In the genomic region with DNA sequence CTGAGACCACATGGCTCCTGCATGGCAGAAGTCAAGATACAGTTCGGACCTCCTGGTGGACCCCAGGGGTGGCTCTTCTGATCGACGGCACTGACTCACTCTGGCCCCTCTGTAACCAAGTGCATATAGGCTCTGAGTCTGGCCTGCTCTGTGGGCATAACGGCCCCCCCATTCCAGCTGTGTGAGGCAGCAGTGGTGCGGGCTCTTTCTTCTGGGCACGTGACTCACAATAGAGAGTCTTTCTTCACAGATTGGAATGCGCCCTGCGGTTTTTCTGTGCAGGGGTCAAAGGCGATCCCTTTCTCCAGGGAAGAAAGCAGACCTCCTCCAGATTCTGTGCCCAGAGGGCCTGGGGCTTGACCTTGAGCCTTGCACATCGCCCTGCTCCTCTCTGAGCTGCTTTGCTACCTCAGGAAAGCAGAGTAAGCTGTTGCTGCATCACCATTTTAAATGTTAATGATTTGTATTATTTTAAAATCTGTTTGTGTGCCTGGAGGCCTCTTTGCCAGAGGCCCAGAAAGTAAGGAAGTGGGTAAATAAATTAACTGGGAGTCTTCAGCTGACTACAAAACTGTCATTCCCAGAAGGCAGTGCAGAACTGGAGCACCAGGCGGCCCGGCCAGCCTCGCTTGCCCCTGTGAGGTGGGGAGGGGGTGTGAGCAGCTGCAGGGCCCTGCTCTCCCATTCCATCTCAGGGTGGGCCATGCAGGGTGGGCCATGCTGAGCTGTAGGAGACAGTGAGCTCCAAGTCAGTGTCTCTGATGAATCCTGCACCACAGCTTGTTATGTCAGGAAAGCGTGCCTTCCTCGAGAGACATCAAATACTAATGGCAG, we compare ENCODE assay signal across 1 cellular context.
A peak's percentile ranks its signal among the peaks of the same experiment; 100 is the strongest.
TF ChIP-seq lines count a peak whose summit lies in the region.

No MANE protein-coding gene starts in this region.

TF ChIP-seq in HepG2, 621 proteins besides CTCF, POLR2A, EP300 and RAD21 (continued from another document and continues in another):
- TF ChIP-seq ZNF646 (CRISPR knock-in tag; IDR thresholded peaks at IDR 0.05), result no peak
- 0 out of 2 replicates have a peak, but pooled peaks have one; percentile 13 for TF ChIP-seq ERF (CRISPR knock-in tag; IDR thresholded peaks at IDR 0.05)
- peak; percentile 71; the same call in 1 of the 2 replicates for TF ChIP-seq HNF4G (IDR thresholded peaks at IDR 0.05; ENCODE audit: borderline replicate concordance, low read depth, low read length)
- TF ChIP-seq HNF4G (CRISPR knock-in tag; IDR thresholded peaks at IDR 0.05; ENCODE audit: borderline replicate concordance, low read depth), result no peak
- TF ChIP-seq, protein P1, sequence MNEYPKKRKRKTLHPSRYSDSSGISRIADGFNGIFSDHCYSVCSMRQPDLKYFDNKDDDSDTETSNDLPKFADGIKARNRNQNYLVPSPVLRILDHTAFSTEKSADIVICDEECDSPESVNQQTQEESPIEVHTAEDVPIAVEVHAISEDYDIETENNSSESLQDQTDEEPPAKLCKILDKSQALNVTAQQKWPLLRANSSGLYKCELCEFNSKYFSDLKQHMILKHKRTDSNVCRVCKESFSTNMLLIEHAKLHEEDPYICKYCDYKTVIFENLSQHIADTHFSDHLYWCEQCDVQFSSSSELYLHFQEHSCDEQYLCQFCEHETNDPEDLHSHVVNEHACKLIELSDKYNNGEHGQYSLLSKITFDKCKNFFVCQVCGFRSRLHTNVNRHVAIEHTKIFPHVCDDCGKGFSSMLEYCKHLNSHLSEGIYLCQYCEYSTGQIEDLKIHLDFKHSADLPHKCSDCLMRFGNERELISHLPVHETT (CRISPR knock-in tag; conservative IDR thresholded peaks at IDR 0.05), result no peak
- TF ChIP-seq TERF1 (CRISPR knock-in tag; IDR thresholded peaks at IDR 0.05), result no peak
- TF ChIP-seq FOSL2 (CRISPR knock-in tag; IDR thresholded peaks at IDR 0.05), result peak; percentile 82
- TF ChIP-seq HDAC1 (CRISPR knock-in tag; IDR thresholded peaks at IDR 0.05), result peak; percentile 63
- TF ChIP-seq ZNF205 (CRISPR knock-in tag; IDR thresholded peaks at IDR 0.05), result no peak
- TF ChIP-seq CBX2 (IDR thresholded peaks at IDR 0.05; ENCODE audit: low read depth, low read length), result no peak
- no peak for TF ChIP-seq CBX2 (CRISPR knock-in tag; IDR thresholded peaks at IDR 0.05; ENCODE audit: low read depth)
- peak; percentile 32; the same call in 1 of the 2 replicates for TF ChIP-seq KDM2A (CRISPR knock-in tag; IDR thresholded peaks at IDR 0.05; ENCODE audit: borderline replicate concordance, low read depth)
- no peak for TF ChIP-seq RCOR2 (CRISPR knock-in tag; IDR thresholded peaks at IDR 0.05)
- peak; percentile 16; the same call in 1 of the 2 replicates for TF ChIP-seq MAZ (IDR thresholded peaks at IDR 0.05; ENCODE audit: borderline replicate concordance, low read depth, low read length)
- TF ChIP-seq MAZ (CRISPR knock-in tag; IDR thresholded peaks at IDR 0.05; ENCODE audit: low read depth), result no peak
- TF ChIP-seq PAXIP1 (CRISPR knock-in tag; conservative IDR thresholded peaks at IDR 0.05), result peak; percentile 41; the same call in 1 of the 2 replicates
- no peak for TF ChIP-seq KLF9 (CRISPR knock-in tag; IDR thresholded peaks at IDR 0.05; ENCODE audit: low read depth)
- TF ChIP-seq USF2 (IDR thresholded peaks at IDR 0.05; ENCODE audit: low read depth, low read length), result peak; percentile 89
- peak; percentile 95; the same call in 1 of the 2 replicates for TF ChIP-seq USF2 (CRISPR knock-in tag; IDR thresholded peaks at IDR 0.05; ENCODE audit: borderline replicate concordance)
- no peak for TF ChIP-seq ZNF362 (CRISPR knock-in tag; IDR thresholded peaks at IDR 0.05; ENCODE audit: borderline replicate concordance)
- TF ChIP-seq GATAD2A (CRISPR knock-in tag; IDR thresholded peaks at IDR 0.05), result peak; percentile 75
- TF ChIP-seq ZNF292 (CRISPR knock-in tag; IDR thresholded peaks at IDR 0.05; ENCODE audit: borderline replicate concordance, low read depth), result peak; percentile 47; the same call in 1 of the 2 replicates
- TF ChIP-seq ZNF354B (CRISPR knock-in tag; IDR thresholded peaks at IDR 0.05), result no peak
- TF ChIP-seq HMG20A (CRISPR knock-in tag; IDR thresholded peaks at IDR 0.05; ENCODE audit: borderline replicate concordance), result peak; percentile 54; the same call in 1 of the 2 replicates
- peak; percentile 32; the same call in 1 of the 2 replicates for TF ChIP-seq ZGPAT (CRISPR knock-in tag; IDR thresholded peaks at IDR 0.05)
- TF ChIP-seq ZNF687 (CRISPR knock-in tag; IDR thresholded peaks at IDR 0.05), result peak; percentile 42
- TF ChIP-seq SAP130 (CRISPR knock-in tag; IDR thresholded peaks at IDR 0.05; ENCODE audit: low read depth), result 0 out of 2 replicates have a peak, but pooled peaks have one; percentile 28
- TF ChIP-seq ZNF296 (CRISPR knock-in tag; conservative IDR thresholded peaks at IDR 0.05), result no peak
- TF ChIP-seq RXRA (CRISPR knock-in tag; IDR thresholded peaks at IDR 0.05), result peak; percentile 31; the same call in 1 of the 2 replicates
